13 cellular contexts compared by ENCODE assay signal in the genomic region with DNA sequence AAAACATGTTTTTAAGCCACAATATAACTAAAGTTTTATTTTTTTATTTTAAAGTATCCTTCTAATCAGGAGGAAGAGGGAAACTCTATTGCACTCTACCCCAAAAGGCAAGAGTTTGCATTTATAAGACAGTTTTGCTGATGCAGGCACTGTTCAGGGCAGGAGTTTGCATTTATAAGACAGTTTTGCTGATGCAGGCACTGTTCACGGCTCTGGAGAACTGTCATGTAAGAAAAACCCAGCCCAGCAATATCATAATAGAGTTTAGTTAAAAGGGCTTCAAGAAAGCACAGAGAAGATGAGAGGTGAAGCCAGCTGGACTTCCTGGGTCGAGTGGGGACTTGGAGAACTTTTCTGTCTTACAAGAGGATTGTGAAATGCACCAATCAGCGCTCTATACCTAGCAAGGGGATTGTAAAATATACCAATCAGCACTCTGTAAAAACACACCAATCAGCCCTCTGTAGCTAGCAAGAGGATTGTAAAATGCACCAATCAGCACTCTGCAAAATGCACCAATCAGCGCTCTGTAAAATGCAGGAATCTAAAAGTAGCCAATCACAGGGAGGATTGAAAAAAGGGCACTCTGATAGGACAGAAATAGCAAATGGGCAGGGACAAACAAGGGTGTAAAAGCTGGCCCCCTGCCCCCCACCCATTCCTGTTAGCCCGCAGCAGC. TPM values are rescaled to one million over a fixed set of nuclear protein-coding genes. Genes with fewer than 3 reads are reported as not detected.
A peak's percentile ranks its signal among the peaks of the same experiment; 100 is the strongest.
DNase-seq lines count a peak whose midpoint lies in the region; ATAC-seq and TF ChIP-seq lines count a peak whose summit lies in the region.
"Had no signal": no experiment of that assay in that cellular context is flagged by ENCODE, and none has a peak within 500 bp of the region (broad histone marks: within the 10 kb centered on the region; RNA-seq: fewer than 3 reads in every experiment).

No MANE protein-coding gene starts in this region.

- TF ChIP-seq CTCF in nephron (IDR thresholded peaks at IDR 0.05; ENCODE audit: unreplicated experiment in 3 of 3), result no peak

- H3K4me3 Mint-ChIP-seq in activated T-helper 1 cell treated with anti-CD3 and anti-CD28 coated beads, Interleukin-12 subunit alpha, Interleukin-12 subunit beta, Interleukin-2, Interleukin-4 antibody, amounts not matched to agents 30 ng/mL and 10 ng/mL and 1 ng/mL, durations not matched to agents 14 hours and 24 hours and 36 hours, result peak overlapping the region; percentile 60
- H3K4me3 Mint-ChIP-seq in nephron, result peak overlapping the region; percentile 70 to 83 (median 72)

- DNase-seq in DMS53 (lab: John Stamatoyannopoulos, UW) (peak; percentile 43), DMS53 treated with DMSO at 0.1 percent for 48 hours (lab: John Stamatoyannopoulos, UW; ENCODE audit: unreplicated experiment) (no peak), KG1 (lab: John Stamatoyannopoulos, UW) (peak; percentile 81), AML-193 (lab: John Stamatoyannopoulos, UW) (no peak)
- peak; percentile 19 for DNase-seq in activated T-helper 1 cell treated with anti-CD3 and anti-CD28 coated beads, Interleukin-12 subunit alpha, Interleukin-12 subunit beta, Interleukin-2, Interleukin-4 antibody, amounts not matched to agents 30 ng/mL and 10 ng/mL and 1 ng/mL, durations not matched to agents 14 hours and 24 hours and 36 hours (ENCODE audit: low spot score)
- DNase-seq: aorta, kidney, NCI-H446 treated with DMSO at 0.1 percent for 48 hours, psoas muscle had no signal

- intact Hi-C loops in activated T-helper 1 cell treated with anti-CD3 and anti-CD28 coated beads, Interleukin-12 subunit alpha, Interleukin-12 subunit beta, Interleukin-2, Interleukin-4 antibody, amounts not matched to agents 30 ng/mL and 10 ng/mL and 1 ng/mL, durations not matched to agents 14 hours and 24 hours and 36 hours (cut with micrococcal nuclease), result loop anchor here (10.0 kb wide), 1 partner anchor 352 kb away; no protein-coding TSS in a partner anchor

- H3K27ac Mint-ChIP-seq in activated T-helper 1 cell treated with anti-CD3 and anti-CD28 coated beads, Interleukin-12 subunit alpha, Interleukin-12 subunit beta, Interleukin-2, Interleukin-4 antibody, amounts not matched to agents 30 ng/mL and 10 ng/mL and 1 ng/mL, durations not matched to agents 14 hours and 24 hours and 36 hours, result peak overlapping the region; percentile 67
- peak overlapping the region; percentile 39 to 98 (median 89) for H3K27ac Mint-ChIP-seq in nephron

- H3K9me3 Mint-ChIP-seq in activated T-helper 1 cell treated with anti-CD3 and anti-CD28 coated beads, Interleukin-12 subunit alpha, Interleukin-12 subunit beta, Interleukin-2, Interleukin-4 antibody, amounts not matched to agents 30 ng/mL and 10 ng/mL and 1 ng/mL, durations not matched to agents 14 hours and 24 hours and 36 hours, result no peaks in the 10 kb centered on the region
- peaks cover 4% of the 10 kb centered on the region for H3K9me3 Mint-ChIP-seq in nephron

- H3K4me1 Mint-ChIP-seq in activated T-helper 1 cell treated with anti-CD3 and anti-CD28 coated beads, Interleukin-12 subunit alpha, Interleukin-12 subunit beta, Interleukin-2, Interleukin-4 antibody, amounts not matched to agents 30 ng/mL and 10 ng/mL and 1 ng/mL, durations not matched to agents 14 hours and 24 hours and 36 hours (ENCODE audit: low read depth), result peaks cover 51% of the 10 kb centered on the region
- H3K4me1 Mint-ChIP-seq in nephron, result peaks cover 12% of the 10 kb centered on the region

- H3K36me3 Mint-ChIP-seq in activated T-helper 1 cell treated with anti-CD3 and anti-CD28 coated beads, Interleukin-12 subunit alpha, Interleukin-12 subunit beta, Interleukin-2, Interleukin-4 antibody, amounts not matched to agents 30 ng/mL and 10 ng/mL and 1 ng/mL, durations not matched to agents 14 hours and 24 hours and 36 hours (ENCODE audit: low read depth), result peaks cover 9% of the 10 kb centered on the region
- H3K36me3 Mint-ChIP-seq in nephron (ENCODE audit: low read depth), result peaks cover 5% of the 10 kb centered on the region

- ATAC-seq in GM19463 (IDR thresholded peaks at IDR 0.05; ENCODE audit: unreplicated experiment), result no peak
- ATAC-seq in GM19395 (IDR thresholded peaks at IDR 0.05; ENCODE audit: unreplicated experiment), result no peak
- ATAC-seq: esophagus mucosa, psoas muscle had no signal

- H3K27me3 Mint-ChIP-seq in activated T-helper 1 cell treated with anti-CD3 and anti-CD28 coated beads, Interleukin-12 subunit alpha, Interleukin-12 subunit beta, Interleukin-2, Interleukin-4 antibody, amounts not matched to agents 30 ng/mL and 10 ng/mL and 1 ng/mL, durations not matched to agents 14 hours and 24 hours and 36 hours (ENCODE audit: insufficient read depth), result no peaks in the 10 kb centered on the region
- peaks cover 3% of the 10 kb centered on the region for H3K27me3 Mint-ChIP-seq in nephron (ENCODE audit: low read depth)

RNA-seq across cellular contexts. Expression of a gene that starts 1.6 kb away (rescaled TPM):
- total RNA-seq in activated T-helper 1 cell treated with anti-CD3 and anti-CD28 coated beads, Interleukin-12 subunit alpha, Interleukin-12 subunit beta, Interleukin-2, Interleukin-4 antibody, amounts not matched to agents 30 ng/mL and 10 ng/mL and 1 ng/mL, durations not matched to agents 14 hours and 24 hours and 36 hours, result 61.1 and 62.4 TPM in 2 replicates

RNA-seq across cellular contexts. Expression of a gene that starts 4.7 kb away (rescaled TPM):
- total RNA-seq in activated T-helper 1 cell treated with anti-CD3 and anti-CD28 coated beads, Interleukin-12 subunit alpha, Interleukin-12 subunit beta, Interleukin-2, Interleukin-4 antibody, amounts not matched to agents 30 ng/mL and 10 ng/mL and 1 ng/mL, durations not matched to agents 14 hours and 24 hours and 36 hours, result 31.1 and 37.1 TPM in 2 replicates

RNA-seq across cellular contexts. Expression of a gene that starts 54.7 kb away (rescaled TPM):
- total RNA-seq in activated T-helper 1 cell treated with anti-CD3 and anti-CD28 coated beads, Interleukin-12 subunit alpha, Interleukin-12 subunit beta, Interleukin-2, Interleukin-4 antibody, amounts not matched to agents 30 ng/mL and 10 ng/mL and 1 ng/mL, durations not matched to agents 14 hours and 24 hours and 36 hours, result 86.6 and 92.0 TPM in 2 replicates

Comparison
In these comparisons a context has a peak if more than half of its experiments do, and no peak if none do; other contexts are left out.
1. DNase-seq: peak in DMS53 (single experiment), KG1 (single experiment) and activated T-helper 1 cell treated with anti-CD3 and anti-CD28 coated beads, Interleukin-12 subunit alpha, Interleukin-12 subunit beta, Interleukin-2, Interleukin-4 antibody, amounts not matched to agents 30 ng/mL and 10 ng/mL and 1 ng/mL, durations not matched to agents 14 hours and 24 hours and 36 hours (single experiment); none in DMS53 treated with DMSO at 0.1 percent for 48 hours (single experiment) and AML-193 (0 of 2).